3 cellular contexts compared by ENCODE assay signal in genomic region chr19:11447347-11448262, GRCh38.
TF ChIP-seq lines count a peak whose summit lies in the region.

No MANE protein-coding gene starts in this region.

TF ChIP-seq in GM12891, 5 proteins besides CTCF, POLR2A, EP300 and RAD21:
- TF ChIP-seq PAX5 (IDR thresholded peaks at IDR 0.05; ENCODE audit: insufficient read depth, low read length, severe bottlenecking): no peak
- no peak for TF ChIP-seq SPI1 (IDR thresholded peaks at IDR 0.05; ENCODE audit: low read depth, low read length)
- TF ChIP-seq POU2F2 (IDR thresholded peaks at IDR 0.05; ENCODE audit: low read depth, low read length): no peak
- no peak for TF ChIP-seq POLR2AphosphoS5 (IDR thresholded peaks at IDR 0.05; ENCODE audit: low read depth, low read length)
- TF ChIP-seq TAF1 (IDR thresholded peaks at IDR 0.05; ENCODE audit: low read depth, low read length): no peak

TF ChIP-seq in IMR-90, 13 proteins besides CTCF, POLR2A, EP300 and RAD21:
- TF ChIP-seq BHLHE40 (IDR thresholded peaks at IDR 0.05; ENCODE audit: low read depth, low read length) (no peak), MAFK (IDR thresholded peaks at IDR 0.05; ENCODE audit: low read depth, low read length) (no peak), RFX5 (IDR thresholded peaks at IDR 0.05; ENCODE audit: low read depth, low read length) (no peak), SMC3 (IDR thresholded peaks at IDR 0.05; ENCODE audit: low read depth, low read length) (no peak), CHD1 (IDR thresholded peaks at IDR 0.05; ENCODE audit: low read depth, low read length) (no peak), CEBPB (IDR thresholded peaks at IDR 0.05; ENCODE audit: low read depth, low read length) (no peak), MXI1 (IDR thresholded peaks at IDR 0.05; ENCODE audit: borderline replicate concordance, low read depth, low read length) (no peak), FOS (IDR thresholded peaks at IDR 0.05; ENCODE audit: low read depth, low read length) (no peak), RCOR1 (IDR thresholded peaks at IDR 0.05; ENCODE audit: insufficient replicate concordance, low read length) (no peak), MAZ (IDR thresholded peaks at IDR 0.05; ENCODE audit: borderline replicate concordance, low read depth, low read length) (no peak), USF2 (IDR thresholded peaks at IDR 0.05; ENCODE audit: low read depth, low read length) (no peak), ELK1 (IDR thresholded peaks at IDR 0.05; ENCODE audit: borderline replicate concordance, low read depth, low read length) (no peak), NFE2L2 (IDR thresholded peaks at IDR 0.05; ENCODE audit: low read depth, low read length) (no peak)

TF ChIP-seq in H1, 55 proteins besides CTCF, POLR2A, EP300 and RAD21:
- TF ChIP-seq POLR2AphosphoS5 (IDR thresholded peaks at IDR 0.05; ENCODE audit: low read depth, low read length) (0 out of 2 replicates have a peak, but pooled peaks have one; percentile 10), TBP (IDR thresholded peaks at IDR 0.05; ENCODE audit: low read depth, low read length) (no peak)
TF ChIP-seq in H1: peak in this region for 1.
